Comparison of ENCODE assay signal across 22 cellular contexts in genomic region chr7:7347045-7347444, GRCh38.
"Had no signal": no experiment of that assay in that cellular context is flagged by ENCODE, and none has a peak within 500 bp of the region (broad histone marks: within the 10 kb centered on the region; RNA-seq: fewer than 3 reads in every experiment).

No MANE protein-coding gene starts in this region.

- H3K4me3 ChIP-seq: left ventricle myocardium inferior, lung, right atrium auricular region, right lobe of liver, smooth muscle cell, suprapubic skin, thoracic aorta, tibial artery, upper lobe of right lung had no signal

- DNase-seq: hippocampal formation; islet precursor cell; left ventricle myocardium inferior; mesendoderm; naive B cell; occipital lobe; right lobe of liver; stimulated activated CD4-positive, alpha-beta T cell treated with anti-CD3 and anti-CD28 coated beads, Interleukin-1b, Interleukin-23, amount 100 ng/mL, for 48 hours; stimulated activated CD4-positive, alpha-beta T cell treated with anti-CD3 and anti-CD28 coated beads, Interleukin-4, amount 100 ng/mL, for 1 hour; stimulated activated naive B cell treated with anti-CD40 and anti-IgM and Interleukin-4, amounts not matched to agents 10 μg/mL and 1 μg/mL and 100 μg/mL, for 72 hours; tibial artery; trophoblast cell; upper lobe of right lung had no signal

- H3K27ac ChIP-seq: left ventricle myocardium inferior, right atrium auricular region, right lobe of liver, suprapubic skin, thoracic aorta, tibial artery, upper lobe of right lung had no signal

- H3K36me3 Mint-ChIP-seq: mesothelial cell of epicardium; natural killer cell treated with Interleukin-12 subunit alpha and Interleukin-12 subunit beta and Interleukin-15 and Interleukin-18, amount 100 ng/mL, for 72 hours had no signal

- H3K27ac Mint-ChIP-seq: mesothelial cell of epicardium; naive B cell; natural killer cell treated with Interleukin-12 subunit alpha and Interleukin-12 subunit beta and Interleukin-15 and Interleukin-18, amount 100 ng/mL, for 72 hours; progenitor cell of endocrine pancreas; stimulated activated naive B cell treated with anti-CD40 and anti-IgM and Interleukin-4, amounts not matched to agents 10 μg/mL and 1 μg/mL and 100 μg/mL, for 72 hours; stimulated activated naive CD8-positive, alpha-beta T cell treated with anti-CD3 and anti-CD28 coated beads, Interleukin-15, Interleukin-2, amounts not matched to agents 100 ng/mL and 50 ng/mL, for 24 hours had no signal

- H3K4me3 Mint-ChIP-seq: mesothelial cell of epicardium; naive B cell; natural killer cell treated with Interleukin-12 subunit alpha and Interleukin-12 subunit beta and Interleukin-15 and Interleukin-18, amount 100 ng/mL, for 72 hours; stimulated activated naive B cell treated with anti-CD40 and anti-IgM and Interleukin-4, amounts not matched to agents 10 μg/mL and 1 μg/mL and 100 μg/mL, for 72 hours; stimulated activated naive CD8-positive, alpha-beta T cell treated with anti-CD3 and anti-CD28 coated beads, Interleukin-15, Interleukin-2, amounts not matched to agents 100 ng/mL and 50 ng/mL, for 24 hours had no signal

- H3K27me3 Mint-ChIP-seq: progenitor cell of endocrine pancreas had no signal

- H3K4me1 Mint-ChIP-seq: naive B cell; stimulated activated naive B cell treated with anti-CD40 and anti-IgM and Interleukin-4, amounts not matched to agents 10 μg/mL and 1 μg/mL and 100 μg/mL, for 72 hours had no signal

- H3K4me1 ChIP-seq: left ventricle myocardium inferior, right atrium auricular region, right lobe of liver, upper lobe of right lung had no signal

- H3K9me3 Mint-ChIP-seq: mesothelial cell of epicardium; natural killer cell treated with Interleukin-12 subunit alpha and Interleukin-12 subunit beta and Interleukin-15 and Interleukin-18, amount 100 ng/mL, for 72 hours; stimulated activated naive CD8-positive, alpha-beta T cell treated with anti-CD3 and anti-CD28 coated beads, Interleukin-15, Interleukin-2, amounts not matched to agents 100 ng/mL and 50 ng/mL, for 24 hours had no signal

- H3K27me3 ChIP-seq: right atrium auricular region, right lobe of liver, suprapubic skin, tibial artery, upper lobe of right lung had no signal

- H3K36me3 ChIP-seq: left ventricle myocardium inferior, right atrium auricular region, right lobe of liver, suprapubic skin, thoracic aorta, tibial artery, upper lobe of right lung had no signal

- H3K9me3 ChIP-seq: left ventricle myocardium inferior, right atrium auricular region, right lobe of liver, suprapubic skin, thoracic aorta, tibial artery, upper lobe of right lung had no signal
